ENCODE assay signal across 1 cellular context in the genomic region with DNA sequence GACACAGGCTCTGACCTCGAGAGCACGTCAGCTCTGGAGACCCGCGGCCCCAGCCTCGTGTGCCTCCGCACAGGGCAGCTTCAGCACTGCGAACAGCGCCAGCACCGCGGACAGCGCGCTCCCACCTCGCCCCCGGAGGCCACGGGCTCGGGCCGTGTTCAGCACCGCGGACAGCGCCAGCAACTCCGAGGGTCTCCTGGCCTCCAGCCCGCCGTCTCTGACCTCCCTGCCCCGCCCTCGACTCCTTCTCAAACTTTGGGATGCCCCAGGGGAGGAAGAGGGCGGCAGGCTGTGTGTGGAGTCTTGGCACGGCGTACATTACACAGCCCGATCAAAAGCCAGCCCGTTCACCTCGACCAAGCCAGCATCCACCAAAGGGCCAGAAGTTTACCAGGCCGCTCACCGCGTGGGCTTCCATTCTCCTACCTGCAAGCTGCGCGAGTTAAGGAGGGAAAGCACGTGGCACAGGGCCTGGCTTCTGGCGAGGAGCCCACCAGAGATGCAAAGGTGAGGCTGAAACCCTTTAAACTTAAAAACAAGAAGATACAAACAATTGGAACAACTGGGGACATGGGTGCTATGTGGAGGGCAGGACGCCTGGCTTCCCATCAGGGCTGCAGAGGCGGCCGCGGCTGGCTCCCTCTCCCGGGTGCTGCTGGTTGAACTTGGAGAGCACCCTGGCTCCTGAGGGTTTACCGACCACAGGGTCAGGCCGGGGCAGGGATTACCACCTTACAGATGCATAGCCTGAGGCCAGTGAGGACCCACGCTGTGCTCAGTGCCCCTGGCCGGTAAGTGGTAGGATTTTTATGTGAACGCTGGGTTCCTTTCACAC.
TF ChIP-seq lines count a peak whose summit lies in the region.

No MANE protein-coding gene starts in this region.

TF ChIP-seq in HepG2, 621 proteins besides CTCF, POLR2A, EP300 and RAD21 (continued from another document and continues in another):
- TF ChIP-seq ZNF407 (CRISPR knock-in tag; IDR thresholded peaks at IDR 0.05; ENCODE audit: not compliant biosample characterization): peak; percentile 100
- TF ChIP-seq ELF1 (CRISPR knock-in tag; IDR thresholded peaks at IDR 0.05): peak; percentile 81
- TF ChIP-seq ATF7-NPFF (CRISPR knock-in tag; IDR thresholded peaks at IDR 0.05; ENCODE audit: low read depth): peak; percentile 100
- peak; percentile 100 for TF ChIP-seq ZNF251 (CRISPR knock-in tag; IDR thresholded peaks at IDR 0.05)
- TF ChIP-seq HIC2 (CRISPR knock-in tag; IDR thresholded peaks at IDR 0.05; ENCODE audit: low read depth): peak; percentile 96
- peak; percentile 99 for TF ChIP-seq NCOA5 (CRISPR knock-in tag; IDR thresholded peaks at IDR 0.05)
- peak; percentile 93 for TF ChIP-seq SCMH1 (CRISPR knock-in tag; IDR thresholded peaks at IDR 0.05; ENCODE audit: borderline replicate concordance)
- TF ChIP-seq RARG (CRISPR knock-in tag; IDR thresholded peaks at IDR 0.05; ENCODE audit: low read depth): peak; percentile 100
- TF ChIP-seq CC2D1A (CRISPR knock-in tag; IDR thresholded peaks at IDR 0.05): peak; percentile 100
- TF ChIP-seq ZNF33A (CRISPR knock-in tag; IDR thresholded peaks at IDR 0.05; ENCODE audit: borderline replicate concordance): peak; percentile 100
- TF ChIP-seq, protein P1, sequence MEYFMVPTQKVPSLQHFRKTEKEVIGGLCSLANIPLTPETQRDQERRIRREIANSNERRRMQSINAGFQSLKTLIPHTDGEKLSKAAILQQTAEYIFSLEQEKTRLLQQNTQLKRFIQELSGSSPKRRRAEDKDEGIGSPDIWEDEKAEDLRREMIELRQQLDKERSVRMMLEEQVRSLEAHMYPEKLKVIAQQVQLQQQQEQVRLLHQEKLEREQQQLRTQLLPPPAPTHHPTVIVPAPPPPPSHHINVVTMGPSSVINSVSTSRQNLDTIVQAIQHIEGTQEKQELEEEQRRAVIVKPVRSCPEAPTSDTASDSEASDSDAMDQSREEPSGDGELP (IDR thresholded peaks at IDR 0.05; ENCODE audit: borderline replicate concordance, low read depth): no peak
- TF ChIP-seq ZNF136 (CRISPR knock-in tag; IDR thresholded peaks at IDR 0.05; ENCODE audit: low read depth): peak; percentile 100
- peak; percentile 99 for TF ChIP-seq MZF1 (CRISPR knock-in tag; IDR thresholded peaks at IDR 0.05; ENCODE audit: borderline replicate concordance)
- peak; percentile 85; the same call in 1 of the 2 replicates for TF ChIP-seq MATR3 (CRISPR knock-in tag; IDR thresholded peaks at IDR 0.05)
- no peak for TF ChIP-seq ZKSCAN1 (IDR thresholded peaks at IDR 0.05; ENCODE audit: low read length)
- no peak for TF ChIP-seq HCFC1 (IDR thresholded peaks at IDR 0.05; ENCODE audit: low read depth, low read length)
- TF ChIP-seq JUN (CRISPR knock-in tag; IDR thresholded peaks at IDR 0.05): peak; percentile 99
- TF ChIP-seq, protein P2, sequence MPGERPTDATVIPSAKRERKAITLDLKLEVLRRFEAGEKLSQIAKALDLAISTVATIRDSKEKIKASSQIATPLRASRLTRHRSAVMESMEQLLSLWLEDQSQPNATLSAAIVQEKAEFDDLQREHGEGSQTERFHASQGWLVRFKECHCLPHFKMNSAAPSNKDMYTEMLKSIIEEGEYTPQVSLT (CRISPR knock-in tag; IDR thresholded peaks at IDR 0.05; ENCODE audit: borderline replicate concordance, low read depth): peak; percentile 99; the same call in 1 of the 2 replicates
- peak; percentile 91 for TF ChIP-seq ZFY (CRISPR knock-in tag; IDR thresholded peaks at IDR 0.05)
- TF ChIP-seq SP2 (CRISPR knock-in tag; IDR thresholded peaks at IDR 0.05): peak; percentile 82
- TF ChIP-seq ZNF282 (IDR thresholded peaks at IDR 0.05; ENCODE audit: partially characterized antibody): no peak
- peak; percentile 100 for TF ChIP-seq AHR (CRISPR knock-in tag; IDR thresholded peaks at IDR 0.05)
- TF ChIP-seq, protein P3, sequence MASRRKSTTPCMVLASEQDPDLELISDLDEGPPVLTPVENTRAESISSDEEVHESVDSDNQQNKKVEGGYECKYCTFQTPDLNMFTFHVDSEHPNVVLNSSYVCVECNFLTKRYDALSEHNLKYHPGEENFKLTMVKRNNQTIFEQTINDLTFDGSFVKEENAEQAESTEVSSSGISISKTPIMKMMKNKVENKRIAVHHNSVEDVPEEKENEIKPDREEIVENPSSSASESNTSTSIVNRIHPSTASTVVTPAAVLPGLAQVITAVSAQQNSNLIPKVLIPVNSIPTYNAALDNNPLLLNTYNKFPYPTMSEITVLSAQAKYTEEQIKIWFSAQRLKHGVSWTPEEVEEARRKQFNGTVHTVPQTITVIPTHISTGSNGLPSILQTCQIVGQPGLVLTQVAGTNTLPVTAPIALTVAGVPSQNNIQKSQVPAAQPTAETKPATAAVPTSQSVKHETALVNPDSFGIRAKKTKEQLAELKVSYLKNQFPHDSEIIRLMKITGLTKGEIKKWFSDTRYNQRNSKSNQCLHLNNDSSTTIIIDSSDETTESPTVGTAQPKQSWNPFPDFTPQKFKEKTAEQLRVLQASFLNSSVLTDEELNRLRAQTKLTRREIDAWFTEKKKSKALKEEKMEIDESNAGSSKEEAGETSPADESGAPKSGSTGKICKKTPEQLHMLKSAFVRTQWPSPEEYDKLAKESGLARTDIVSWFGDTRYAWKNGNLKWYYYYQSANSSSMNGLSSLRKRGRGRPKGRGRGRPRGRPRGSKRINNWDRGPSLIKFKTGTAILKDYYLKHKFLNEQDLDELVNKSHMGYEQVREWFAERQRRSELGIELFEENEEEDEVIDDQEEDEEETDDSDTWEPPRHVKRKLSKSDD (CRISPR knock-in tag; IDR thresholded peaks at IDR 0.05; ENCODE audit: low read depth): peak; percentile 99
- TF ChIP-seq ZBTB49 (CRISPR knock-in tag; IDR thresholded peaks at IDR 0.05; ENCODE audit: borderline replicate concordance): peak; percentile 100
- TF ChIP-seq, protein P4, sequence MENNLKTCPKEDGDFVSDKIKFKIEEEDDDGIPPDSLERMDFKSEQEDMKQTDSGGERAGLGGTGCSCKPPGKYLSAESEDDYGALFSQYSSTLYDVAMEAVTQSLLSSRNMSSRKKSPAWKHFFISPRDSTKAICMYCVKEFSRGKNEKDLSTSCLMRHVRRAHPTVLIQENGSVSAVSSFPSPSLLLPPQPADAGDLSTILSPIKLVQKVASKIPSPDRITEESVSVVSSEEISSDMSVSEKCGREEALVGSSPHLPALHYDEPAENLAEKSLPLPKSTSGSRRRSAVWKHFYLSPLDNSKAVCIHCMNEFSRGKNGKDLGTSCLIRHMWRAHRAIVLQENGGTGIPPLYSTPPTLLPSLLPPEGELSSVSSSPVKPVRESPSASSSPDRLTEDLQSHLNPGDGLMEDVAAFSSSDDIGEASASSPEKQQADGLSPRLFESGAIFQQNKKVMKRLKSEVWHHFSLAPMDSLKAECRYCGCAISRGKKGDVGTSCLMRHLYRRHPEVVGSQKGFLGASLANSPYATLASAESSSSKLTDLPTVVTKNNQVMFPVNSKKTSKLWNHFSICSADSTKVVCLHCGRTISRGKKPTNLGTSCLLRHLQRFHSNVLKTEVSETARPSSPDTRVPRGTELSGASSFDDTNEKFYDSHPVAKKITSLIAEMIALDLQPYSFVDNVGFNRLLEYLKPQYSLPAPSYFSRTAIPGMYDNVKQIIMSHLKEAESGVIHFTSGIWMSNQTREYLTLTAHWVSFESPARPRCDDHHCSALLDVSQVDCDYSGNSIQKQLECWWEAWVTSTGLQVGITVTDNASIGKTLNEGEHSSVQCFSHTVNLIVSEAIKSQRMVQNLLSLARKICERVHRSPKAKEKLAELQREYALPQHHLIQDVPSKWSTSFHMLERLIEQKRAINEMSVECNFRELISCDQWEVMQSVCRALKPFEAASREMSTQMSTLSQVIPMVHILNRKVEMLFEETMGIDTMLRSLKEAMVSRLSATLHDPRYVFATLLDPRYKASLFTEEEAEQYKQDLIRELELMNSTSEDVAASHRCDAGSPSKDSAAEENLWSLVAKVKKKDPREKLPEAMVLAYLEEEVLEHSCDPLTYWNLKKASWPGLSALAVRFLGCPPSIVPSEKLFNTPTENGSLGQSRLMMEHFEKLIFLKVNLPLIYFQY (CRISPR knock-in tag; IDR thresholded peaks at IDR 0.05; ENCODE audit: borderline replicate concordance): peak; percentile 100
- TF ChIP-seq ZNF672 (CRISPR knock-in tag; IDR thresholded peaks at IDR 0.05): peak; percentile 99
- TF ChIP-seq SMAD1 (CRISPR knock-in tag; IDR thresholded peaks at IDR 0.05; ENCODE audit: borderline replicate concordance, low read depth): peak; percentile 98; the same call in 1 of the 2 replicates
- TF ChIP-seq NONO (IDR thresholded peaks at IDR 0.05): no peak
- peak; percentile 84 for TF ChIP-seq NONO (CRISPR knock-in tag; conservative IDR thresholded peaks at IDR 0.05)
- TF ChIP-seq YEATS2 (CRISPR knock-in tag; IDR thresholded peaks at IDR 0.05; ENCODE audit: borderline replicate concordance): peak; percentile 97
- peak; percentile 89 for TF ChIP-seq FOXJ3 (CRISPR knock-in tag; IDR thresholded peaks at IDR 0.05; ENCODE audit: borderline replicate concordance)
- TF ChIP-seq TCF7L2 (IDR thresholded peaks at IDR 0.05; ENCODE audit: low read depth, low read length): no peak
